ENCODE assay signal across 27 cellular contexts in the genomic region with DNA sequence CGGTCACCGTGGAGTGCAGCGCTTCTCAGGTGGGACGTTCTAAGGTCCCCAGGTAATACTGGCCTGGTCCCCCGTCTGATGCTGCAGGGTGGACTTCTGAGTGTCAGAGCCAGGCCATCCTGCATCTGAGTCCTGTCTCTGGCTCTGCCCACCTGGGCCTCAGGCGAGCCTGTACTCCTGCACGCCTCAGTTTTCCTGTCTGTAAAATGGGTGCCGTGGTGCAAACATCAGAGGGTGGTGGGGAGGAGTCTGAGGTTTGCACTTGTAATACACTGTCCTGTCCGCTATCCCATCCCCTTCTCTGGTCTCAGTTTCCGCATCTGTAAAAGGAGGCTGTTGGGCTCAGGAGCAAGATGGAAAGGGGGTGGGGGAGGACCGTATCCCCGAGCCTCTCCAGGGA. TPM values are rescaled to one million over a fixed set of nuclear protein-coding genes. Genes with fewer than 3 reads are reported as not detected.
DNase-seq lines count a peak whose midpoint lies in the region; ATAC-seq, FAIRE-seq and TF ChIP-seq lines count a peak whose summit lies in the region.
"Had no signal": no experiment of that assay in that cellular context is flagged by ENCODE, and none has a peak within 500 bp of the region (broad histone marks: within the 10 kb centered on the region; RNA-seq: fewer than 3 reads in every experiment).

No MANE protein-coding gene starts in this region.

- no peak for DNase-seq in K562 (ENCODE audit: extremely low read depth in 1 of 4, low spot score in 3 of 4)
- DNase-seq in naive thymus-derived CD4-positive, alpha-beta T cell, result no peak
- DNase-seq in activated naive CD4-positive, alpha-beta T cell treated with anti-CD3 and anti-CD28 coated beads, Interleukin-2, amount 10 ng/mL, durations not matched to agents 7 days and 5 days, result no peak
- DNase-seq: 8988T; ACHN; BE2C; C1 segment of cervical spinal cord; CD4-positive, alpha-beta memory T cell; CD4-positive, CD25-positive, alpha-beta regulatory T cell; COR-L47; DMS 273 treated with DMSO at 0.1 percent for 48 hours; DMS153; DMS53; DMS79; DND-41; EL; GDM1 had no signal

- H3K27me3 Mint-ChIP-seq in naive thymus-derived CD4-positive, alpha-beta T cell, result peaks cover 0 to 8% (median 0%) of the 10 kb centered on the region in 5 donors
- no peaks in the 10 kb centered on the region for H3K27me3 Mint-ChIP-seq in stimulated activated memory B cell treated with anti-CD40 and anti-IgM and Interleukin-4, amounts not matched to agents 10 μg/mL and 1 μg/mL and 100 μg/mL, for 72 hours
- no peaks in the 10 kb centered on the region for H3K27me3 Mint-ChIP-seq in activated naive CD4-positive, alpha-beta T cell treated with anti-CD3 and anti-CD28 coated beads, Interleukin-2, amount 10 ng/mL, durations not matched to agents 7 days and 5 days
- H3K27me3 Mint-ChIP-seq: CD4-positive, CD25-positive, alpha-beta regulatory T cell had no signal

- no peaks in the 10 kb centered on the region for H3K4me1 Mint-ChIP-seq in naive thymus-derived CD4-positive, alpha-beta T cell
- H3K4me1 Mint-ChIP-seq in stimulated activated memory B cell treated with anti-CD40 and anti-IgM and Interleukin-4, amounts not matched to agents 10 μg/mL and 1 μg/mL and 100 μg/mL, for 72 hours, result no peaks in the 10 kb centered on the region
- H3K4me1 Mint-ChIP-seq in activated naive CD4-positive, alpha-beta T cell treated with anti-CD3 and anti-CD28 coated beads, Interleukin-2, amount 10 ng/mL, durations not matched to agents 7 days and 5 days, result no peaks in the 10 kb centered on the region
- H3K4me1 Mint-ChIP-seq: CD14-positive monocyte; CD4-positive, alpha-beta memory T cell; CD4-positive, CD25-positive, alpha-beta regulatory T cell; CD8-positive, alpha-beta memory T cell had no signal

- no peak overlapping the region for H3K4me3 ChIP-seq in K562
- no peak overlapping the region for H3K4me3 ChIP-seq in naive thymus-derived CD4-positive, alpha-beta T cell (ENCODE audit: low read length)
- H3K4me3 ChIP-seq: BLaER1, GM12878 had no signal

- no peak for FAIRE-seq in K562 (lab: Jason Lieb, UNC)
- FAIRE-seq: A204.1, GM12878, GM12892, GM18507 had no signal

- H4K20me1 ChIP-seq in K562 (replicated peaks; ENCODE audit: control insufficient read depth, insufficient read depth, low read length), result peaks cover 6% of the 10 kb centered on the region; the same call in 1 of the 2 replicates
- H4K20me1 ChIP-seq: BLaER1 had no signal

- in situ Hi-C loops in K562 (cut with MboI), result no loop called here

- no peak overlapping the region for H2AFZ ChIP-seq in K562 (ENCODE audit: low read depth, low read length)

- H3K36me3 Mint-ChIP-seq in naive thymus-derived CD4-positive, alpha-beta T cell, result no peaks in the 10 kb centered on the region
- H3K36me3 Mint-ChIP-seq in stimulated activated memory B cell treated with anti-CD40 and anti-IgM and Interleukin-4, amounts not matched to agents 10 μg/mL and 1 μg/mL and 100 μg/mL, for 72 hours, result no peaks in the 10 kb centered on the region
- H3K36me3 Mint-ChIP-seq in activated naive CD4-positive, alpha-beta T cell treated with anti-CD3 and anti-CD28 coated beads, Interleukin-2, amount 10 ng/mL, durations not matched to agents 7 days and 5 days, result no peaks in the 10 kb centered on the region
- H3K36me3 Mint-ChIP-seq: CD14-positive monocyte; CD4-positive, alpha-beta memory T cell; CD4-positive, CD25-positive, alpha-beta regulatory T cell; CD8-positive, alpha-beta memory T cell had no signal

- H3K4me3 Mint-ChIP-seq in naive thymus-derived CD4-positive, alpha-beta T cell, result no peak overlapping the region
- H3K4me3 Mint-ChIP-seq in stimulated activated memory B cell treated with anti-CD40 and anti-IgM and Interleukin-4, amounts not matched to agents 10 μg/mL and 1 μg/mL and 100 μg/mL, for 72 hours, result no peak overlapping the region
- H3K4me3 Mint-ChIP-seq in activated naive CD4-positive, alpha-beta T cell treated with anti-CD3 and anti-CD28 coated beads, Interleukin-2, amount 10 ng/mL, durations not matched to agents 7 days and 5 days, result no peak overlapping the region
- H3K4me3 Mint-ChIP-seq: CD14-positive monocyte; CD4-positive, alpha-beta memory T cell; CD4-positive, CD25-positive, alpha-beta regulatory T cell; CD8-positive, alpha-beta memory T cell had no signal

- H3K4me2 ChIP-seq in K562 (ENCODE audit: insufficient read depth, low read length), result no peak overlapping the region
- H3K4me2 ChIP-seq: BLaER1 had no signal

- TF ChIP-seq CTCF in K562 (IDR thresholded peaks at IDR 0.05 in 2 of 3, conservative IDR thresholded peaks at IDR 0.05 in 1 of 3; ENCODE audit: insufficient read depth in 2 of 3, low read depth in 1 of 3, low read length in 3 of 3), result no peak

- CTCF ChIA-PET in K562 (lab: Yijun Ruan, JAX; ENCODE audit: low intra/inter-chr PET ratio), result no interaction called here
- CTCF ChIA-PET in naive thymus-derived CD4-positive, alpha-beta T cell (lab: Charles Lee), result no interaction called here
- CTCF ChIA-PET in activated naive CD4-positive, alpha-beta T cell treated with anti-CD3 and anti-CD28 coated beads, Interleukin-2, amount 10 ng/mL, durations not matched to agents 7 days and 5 days (lab: Charles Lee), result no interaction called here

- no peaks in the 10 kb centered on the region for H3K36me3 ChIP-seq in K562 (ENCODE audit: control insufficient read depth, insufficient read depth, low read length)
- H3K36me3 ChIP-seq in naive thymus-derived CD4-positive, alpha-beta T cell (ENCODE audit: control insufficient read depth in 2 of 3, insufficient read depth in 3 of 3, low read length in 3 of 3), result no peaks in the 10 kb centered on the region
- H3K36me3 ChIP-seq: BE2C, BLaER1 had no signal

- H3K9me3 ChIP-seq in K562 (replicated peaks; ENCODE audit: control insufficient read depth, insufficient read depth, low read depth, low read length), result peaks cover 4% of the 10 kb centered on the region
- peaks cover 0 to 4% (median 0%) of the 10 kb centered on the region in 3 experiments for H3K9me3 ChIP-seq in naive thymus-derived CD4-positive, alpha-beta T cell (ENCODE audit: control insufficient read depth in 2 of 3, low read length in 3 of 3)
- H3K9me3 ChIP-seq: BE2C had no signal

- H3K4me1 ChIP-seq in K562 (replicated peaks in 1 of 2; ENCODE audit: control insufficient read depth in 2 of 2, insufficient read depth in 2 of 2, low read length in 2 of 2), result no peaks in the 10 kb centered on the region
- H3K4me1 ChIP-seq in naive thymus-derived CD4-positive, alpha-beta T cell (ENCODE audit: control insufficient read depth in 2 of 2, insufficient read depth in 2 of 2, low read length in 2 of 2), result no peaks in the 10 kb centered on the region
- H3K4me1 ChIP-seq: BE2C had no signal

- no peak for TF ChIP-seq EP300 in K562 (IDR thresholded peaks at IDR 0.05; ENCODE audit: low read length)

- no peak overlapping the region for H3K9ac ChIP-seq in K562 (ENCODE audit: insufficient read depth in 1 of 2, low read depth in 2 of 2, low read length in 2 of 2)
- H3K9ac ChIP-seq: BLaER1 had no signal

- H3K27ac ChIP-seq in K562 (ENCODE audit: extremely low read depth, low read depth, low read length), result no peak overlapping the region
- no peak overlapping the region for H3K27ac ChIP-seq in naive thymus-derived CD4-positive, alpha-beta T cell (ENCODE audit: low read depth, low read length)
- H3K27ac ChIP-seq: BLaER1 had no signal

- peaks cover 0 to 9% (median 0%) of the 10 kb centered on the region in 11 donors for H3K9me3 Mint-ChIP-seq in naive thymus-derived CD4-positive, alpha-beta T cell
- peaks cover 3% of the 10 kb centered on the region for H3K9me3 Mint-ChIP-seq in stimulated activated memory B cell treated with anti-CD40 and anti-IgM and Interleukin-4, amounts not matched to agents 10 μg/mL and 1 μg/mL and 100 μg/mL, for 72 hours
- H3K9me3 Mint-ChIP-seq in activated naive CD4-positive, alpha-beta T cell treated with anti-CD3 and anti-CD28 coated beads, Interleukin-2, amount 10 ng/mL, durations not matched to agents 7 days and 5 days, result peaks cover 5% of the 10 kb centered on the region

- no peak for TF ChIP-seq POLR2A in K562 (conservative IDR thresholded peaks at IDR 0.05)

- BruUV-seq in K562 (replicated peaks; lab: Mats Ljungman, UMichigan), result no TSS peak

- no peaks in the 10 kb centered on the region for H3K9me1 ChIP-seq in K562 (ENCODE audit: control insufficient read depth, insufficient read depth, low read length)

- peaks cover 0 to 23% of the 10 kb centered on the region in 2 experiments; a peak in 2 of 5 replicates for H3K27me3 ChIP-seq in K562 (ENCODE audit: control insufficient read depth in 2 of 2, insufficient read depth in 2 of 2, low read length in 2 of 2)
- H3K27me3 ChIP-seq in naive thymus-derived CD4-positive, alpha-beta T cell (ENCODE audit: control insufficient read depth in 2 of 2, insufficient read depth in 2 of 2, low read length in 2 of 2), result no peaks in the 10 kb centered on the region
- H3K27me3 ChIP-seq: BE2C, BLaER1 had no signal

- no peaks in the 10 kb centered on the region for H3K79me2 ChIP-seq in K562 (ENCODE audit: control insufficient read depth, insufficient read depth, low read length)

- intact Hi-C loops in K562 (cut with micrococcal nuclease), result no loop called here
- intact Hi-C loops in naive thymus-derived CD4-positive, alpha-beta T cell (cut with micrococcal nuclease), result no loop called here

- POLR2A ChIA-PET in K562 (lab: Yijun Ruan, JAX), result no interaction called here
- POLR2A ChIA-PET in naive thymus-derived CD4-positive, alpha-beta T cell (lab: Charles Lee), result no interaction called here

- ATAC-seq in K562, result no peak
- peak; percentile 10 for ATAC-seq in naive thymus-derived CD4-positive, alpha-beta T cell
- peak; percentile 6 for ATAC-seq in stimulated activated memory B cell treated with anti-CD40 and anti-IgM and Interleukin-4, amounts not matched to agents 10 μg/mL and 1 μg/mL and 100 μg/mL, for 72 hours
- no peak for ATAC-seq in GM21447 (IDR thresholded peaks at IDR 0.05; ENCODE audit: unreplicated experiment)
- ATAC-seq: GM12878 had no signal

- WGBS in K562 (ENCODE audit: insufficient coverage, low coverage, missing lambda C conversion rate), result under 1% methylated on average over 11 of the region's 12 CpGs

- no peak for TF ChIP-seq RAD21 in K562 (CRISPR knock-in tag; conservative IDR thresholded peaks at IDR 0.05 in 1 of 2, IDR thresholded peaks at IDR 0.05 in 1 of 2)

- no peak overlapping the region for H3K27ac Mint-ChIP-seq in naive thymus-derived CD4-positive, alpha-beta T cell
- H3K27ac Mint-ChIP-seq in stimulated activated memory B cell treated with anti-CD40 and anti-IgM and Interleukin-4, amounts not matched to agents 10 μg/mL and 1 μg/mL and 100 μg/mL, for 72 hours, result no peak overlapping the region
- H3K27ac Mint-ChIP-seq in activated naive CD4-positive, alpha-beta T cell treated with anti-CD3 and anti-CD28 coated beads, Interleukin-2, amount 10 ng/mL, durations not matched to agents 7 days and 5 days, result no peak overlapping the region
- H3K27ac Mint-ChIP-seq: CD14-positive monocyte; CD4-positive, alpha-beta memory T cell; CD4-positive, CD25-positive, alpha-beta regulatory T cell had no signal

RNA-seq across cellular contexts. Expression of gene SORCS2, which starts 41.3 kb away (rescaled TPM):
- total RNA-seq in K562 (2011; cell fraction: chromatin; rRNA removed; ENCODE audit: low replicate concordance), result not detected in 2 replicates
- not detected in 2 replicates for total RNA-seq in K562 (2011; cell fraction: nucleolus; rRNA removed)
- not detected in 2 replicates for total RNA-seq in K562 (2011; cell fraction: nucleoplasm; rRNA removed)
- total RNA-seq in K562 (2014; rRNA removed) (not detected in 2 replicates), K562 (2014; rRNA removed; fragmentation: Illumina TruSeq; extraction: Trizol) (not detected in 2 replicates), K562 (2015; rRNA removed; fragmentation: Illumina TruSeq; extraction: Trizol) (not detected in 2 replicates), K562 (2021) (0.04 TPM in 1 of 2 replicates, not detected in the other)
- polyA plus RNA-seq in K562 (2011; rRNA removed) (not detected in 2 replicates), K562 (2014; fragmentation: Illumina TruSeq; extraction: Trizol) (not detected in 2 replicates), K562 (2014; fragmentation: Nextera tagmentation; extraction: Ambion mirVana) (not detected), K562 (2014; rRNA removed) (not detected in 2 replicates)
- polyA plus RNA-seq in K562 (2011; cell fraction: cytosol; rRNA removed), result 0.03 TPM in 1 of 2 replicates, not detected in the other
- 0.18 TPM in 1 of 2 replicates, not detected in the other for polyA plus RNA-seq in K562 (2011; cell fraction: nucleus; rRNA removed)
- polyA plus RNA-seq in K562 (2012), result 0.11 TPM in 1 of 2 replicates, not detected in the other
- not detected in 2 replicates for polyA minus RNA-seq in K562 (2011; rRNA and poly(A)+ RNA removed)
- not detected in 2 replicates for polyA minus RNA-seq in K562 (2011; cell fraction: cytosol; rRNA and poly(A)+ RNA removed)
- not detected in 2 replicates for polyA minus RNA-seq in K562 (2011; cell fraction: nucleus; rRNA and poly(A)+ RNA removed)
- under 1 TPM in 1 of 5 experiments, not detected in 4; 0.10 TPM for total RNA-seq in naive thymus-derived CD4-positive, alpha-beta T cell
- polyA plus RNA-seq in naive thymus-derived CD4-positive, alpha-beta T cell, result not detected
- total RNA-seq: CD4-positive, alpha-beta memory T cell; CD4-positive, CD25-positive, alpha-beta regulatory T cell; CD8-positive, alpha-beta memory T cell; G401 had no signal
- polyA plus RNA-seq: CD4-positive, alpha-beta memory T cell; CD4-positive, CD25-positive, alpha-beta regulatory T cell; CD8-positive, alpha-beta memory T cell had no signal

Comparison
In these comparisons a context has a peak if more than half of its experiments do, and no peak if none do; other contexts are left out.
1. ATAC-seq: peak in naive thymus-derived CD4-positive, alpha-beta T cell (single experiment) and stimulated activated memory B cell treated with anti-CD40 and anti-IgM and Interleukin-4, amounts not matched to agents 10 μg/mL and 1 μg/mL and 100 μg/mL, for 72 hours (single experiment); none in K562 (single experiment) and GM21447 (single experiment).